In genomic region chr7:154931906-154932305, GRCh38 we compare ENCODE assay signal across 16 cellular contexts.
DNase-seq lines count a peak whose midpoint lies in the region; ATAC-seq lines count a peak whose summit lies in the region.
"Had no signal": no experiment of that assay in that cellular context is flagged by ENCODE, and none has a peak within 500 bp of the region (broad histone marks: within the 10 kb centered on the region; RNA-seq: fewer than 3 reads in every experiment).

No MANE protein-coding gene starts in this region.

- H3K36me3 Mint-ChIP-seq in activated naive CD4-positive, alpha-beta T cell treated with anti-CD3 and anti-CD28 coated beads, Interleukin-2, amount 50 U/mL, for 24 hours, result peaks cover 20% of the 10 kb centered on the region
- peaks cover 18% of the 10 kb centered on the region for H3K36me3 Mint-ChIP-seq in activated naive CD4-positive, alpha-beta T cell treated with anti-CD3 and anti-CD28 coated beads, Interleukin-2, amount 10 ng/mL, durations not matched to agents 7 days and 5 days
- H3K36me3 Mint-ChIP-seq in activated T-cell treated with anti-CD3 and anti-CD28 coated beads, Interleukin-2, amount 50 U/mL, for 4 hours (ENCODE audit: insufficient read depth), result peaks cover 25% of the 10 kb centered on the region

- CTCF ChIA-PET in activated naive CD4-positive, alpha-beta T cell treated with anti-CD3 and anti-CD28 coated beads, Interleukin-2, amount 10 ng/mL, durations not matched to agents 7 days and 5 days (lab: Charles Lee), result interaction anchor here (1.9 kb wide), 1 partner anchor 19 kb away, joined by 4 read pairs; no protein-coding TSS in a partner anchor

- peaks cover 42% of the 10 kb centered on the region for H3K4me1 Mint-ChIP-seq in activated naive CD4-positive, alpha-beta T cell treated with anti-CD3 and anti-CD28 coated beads, Interleukin-2, amount 50 U/mL, for 24 hours
- peaks cover 22% of the 10 kb centered on the region for H3K4me1 Mint-ChIP-seq in activated naive CD4-positive, alpha-beta T cell treated with anti-CD3 and anti-CD28 coated beads, Interleukin-2, amount 10 ng/mL, durations not matched to agents 7 days and 5 days
- peaks cover 37% of the 10 kb centered on the region for H3K4me1 Mint-ChIP-seq in activated T-cell treated with anti-CD3 and anti-CD28 coated beads, Interleukin-2, amount 50 U/mL, for 4 hours (ENCODE audit: low read depth)

- H3K27me3 Mint-ChIP-seq in activated naive CD4-positive, alpha-beta T cell treated with anti-CD3 and anti-CD28 coated beads, Interleukin-2, amount 50 U/mL, for 24 hours, result no peaks in the 10 kb centered on the region
- H3K27me3 Mint-ChIP-seq in activated naive CD4-positive, alpha-beta T cell treated with anti-CD3 and anti-CD28 coated beads, Interleukin-2, amount 10 ng/mL, durations not matched to agents 7 days and 5 days, result peaks cover 4% of the 10 kb centered on the region
- H3K27me3 Mint-ChIP-seq in activated T-cell treated with anti-CD3 and anti-CD28 coated beads, Interleukin-2, amount 50 U/mL, for 4 hours (ENCODE audit: low read depth), result no peaks in the 10 kb centered on the region

- ATAC-seq in activated T-cell treated with anti-CD3 and anti-CD28 coated beads, Interleukin-2, amount 50 U/mL, for 4 hours, result no peak

- DNase-seq in activated naive CD4-positive, alpha-beta T cell treated with anti-CD3 and anti-CD28 coated beads, Interleukin-2, amount 10 ng/mL, durations not matched to agents 7 days and 5 days, result no peak
- peak; percentile 58 for DNase-seq in SW480 (ENCODE audit: low spot score)
- peak; percentile 25 for DNase-seq in fibroblast of peridontal ligament (ENCODE audit: extremely low read depth)
- peak; percentile 75 for DNase-seq in renal cortical epithelial cell (ENCODE audit: low read depth)
- no peak for DNase-seq in NCI-H446 treated with DMSO at 0.1 percent for 48 hours (lab: John Stamatoyannopoulos, UW)
- no peak for DNase-seq in COLO829 (ENCODE audit: low spot score)
- no peak for DNase-seq in activated T-cell treated with anti-CD3 and anti-CD28 coated beads, Interleukin-2, amount 50 U/mL, for 4 hours
- DNase-seq: Calu3, DMS79, GF-D8, NCI-H2029, NCI-H2171 treated with DMSO at 0.1 percent for 48 hours, NCI-H510A treated with DMSO at 0.1 percent for 48 hours, SHP77 treated with DMSO at 0.1 percent for 48 hours had no signal

- H3K9me3 Mint-ChIP-seq in activated naive CD4-positive, alpha-beta T cell treated with anti-CD3 and anti-CD28 coated beads, Interleukin-2, amount 50 U/mL, for 24 hours, result no peaks in the 10 kb centered on the region
- H3K9me3 Mint-ChIP-seq in activated naive CD4-positive, alpha-beta T cell treated with anti-CD3 and anti-CD28 coated beads, Interleukin-2, amount 10 ng/mL, durations not matched to agents 7 days and 5 days, result peaks cover 32% of the 10 kb centered on the region
- H3K9me3 Mint-ChIP-seq in activated T-cell treated with anti-CD3 and anti-CD28 coated beads, Interleukin-2, amount 50 U/mL, for 4 hours, result peaks cover 17% of the 10 kb centered on the region

- peak overlapping the region; percentile 53 for H3K4me3 Mint-ChIP-seq in activated naive CD4-positive, alpha-beta T cell treated with anti-CD3 and anti-CD28 coated beads, Interleukin-2, amount 50 U/mL, for 24 hours
- H3K4me3 Mint-ChIP-seq in activated naive CD4-positive, alpha-beta T cell treated with anti-CD3 and anti-CD28 coated beads, Interleukin-2, amount 10 ng/mL, durations not matched to agents 7 days and 5 days, result no peak overlapping the region
- no peak overlapping the region for H3K4me3 Mint-ChIP-seq in activated T-cell treated with anti-CD3 and anti-CD28 coated beads, Interleukin-2, amount 50 U/mL, for 4 hours
- H3K4me3 Mint-ChIP-seq: CD14-positive monocyte had no signal

- H3K27ac Mint-ChIP-seq in activated naive CD4-positive, alpha-beta T cell treated with anti-CD3 and anti-CD28 coated beads, Interleukin-2, amount 50 U/mL, for 24 hours, result no peak overlapping the region
- no peak overlapping the region for H3K27ac Mint-ChIP-seq in activated naive CD4-positive, alpha-beta T cell treated with anti-CD3 and anti-CD28 coated beads, Interleukin-2, amount 10 ng/mL, durations not matched to agents 7 days and 5 days
- H3K27ac Mint-ChIP-seq: CD14-positive monocyte had no signal

Comparison
In these comparisons a context has a peak if more than half of its experiments do, and no peak if none do; other contexts are left out.
1. DNase-seq: peak in SW480 (single experiment), fibroblast of peridontal ligament (single experiment) and renal cortical epithelial cell (single experiment); none in activated naive CD4-positive, alpha-beta T cell treated with anti-CD3 and anti-CD28 coated beads, Interleukin-2, amount 10 ng/mL, durations not matched to agents 7 days and 5 days (single experiment), NCI-H446 treated with DMSO at 0.1 percent for 48 hours (single experiment), COLO829 (single experiment) and activated T-cell treated with anti-CD3 and anti-CD28 coated beads, Interleukin-2, amount 50 U/mL, for 4 hours (single experiment).